8 cellular contexts compared by ENCODE assay signal in the genomic region with DNA sequence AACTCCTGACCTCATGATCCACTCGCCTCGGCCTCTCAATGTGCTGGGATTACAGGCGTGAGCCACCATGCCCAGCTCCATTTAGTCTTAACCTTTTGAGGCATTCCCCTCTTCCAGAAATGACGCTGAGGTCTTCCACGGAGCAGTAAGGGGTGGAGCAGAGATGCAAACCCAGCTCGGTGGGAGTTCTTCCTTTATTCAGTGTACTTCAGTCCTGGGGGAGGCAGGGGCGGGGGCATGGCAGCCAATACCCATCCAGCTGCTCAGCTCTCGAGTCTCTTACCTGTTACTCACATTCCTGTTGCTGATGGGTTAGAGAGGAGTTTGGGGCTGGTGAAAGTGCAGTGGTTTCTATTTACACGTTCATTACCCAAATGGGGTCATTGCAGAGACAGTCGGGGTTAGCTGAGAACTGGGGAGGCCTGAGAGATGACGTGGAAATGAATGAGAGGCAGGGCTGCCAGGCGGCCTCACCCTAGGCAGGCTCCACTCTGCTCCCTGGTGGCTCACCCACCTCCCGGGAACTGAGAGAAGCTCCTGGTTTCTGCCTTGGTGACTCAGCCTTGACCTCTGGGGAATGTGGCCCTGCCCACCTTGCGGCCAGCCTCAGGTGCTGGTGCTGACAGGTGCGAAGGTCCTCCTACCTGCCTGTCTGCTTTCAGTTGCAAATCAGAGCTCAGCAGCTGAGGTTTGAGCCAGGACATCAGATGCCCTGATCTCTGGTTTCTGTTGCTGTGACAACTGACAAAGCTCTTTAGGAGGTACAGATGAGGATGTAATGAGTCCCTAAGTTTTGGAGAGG. TPM values are rescaled to one million over a fixed set of nuclear protein-coding genes. Genes with fewer than 3 reads are reported as not detected.
A peak's percentile ranks its signal among the peaks of the same experiment; 100 is the strongest.
DNase-seq lines count a peak whose midpoint lies in the region; ATAC-seq and TF ChIP-seq lines count a peak whose summit lies in the region.

No MANE protein-coding gene starts in this region.

- H3K36me3 ChIP-seq in DND-41 (ENCODE audit: insufficient read depth, low read length) (peaks cover 38% of the 10 kb centered on the region), endodermal cell (ENCODE audit: control insufficient read depth, insufficient read depth, low read length) (peaks cover 99% of the 10 kb centered on the region)

- 81 to 91% methylated on average over 12 to 15 of the region's 15 CpGs for WGBS in endodermal cell (ENCODE audit: insufficient coverage in 1 of 2, insufficient read length in 1 of 2), 2 experiments

- H3K27me3 Mint-ChIP-seq in endodermal cell (ENCODE audit: insufficient read depth) (no peaks in the 10 kb centered on the region), chondrocyte (ENCODE audit: low read depth) (no peaks in the 10 kb centered on the region)

- H3K4me3 ChIP-seq in DND-41 (ENCODE audit: low read depth in 1 of 2, low read length in 2 of 2) (no peak overlapping the region), endodermal cell (ENCODE audit: low read length) (no peak overlapping the region)

- peaks cover 17% of the 10 kb centered on the region for H3K4me1 Mint-ChIP-seq in endodermal cell
- H3K4me1 Mint-ChIP-seq in chondrocyte (ENCODE audit: low read depth), result no peaks in the 10 kb centered on the region

- H3K27ac ChIP-seq in DND-41 (ENCODE audit: low read length), result no peak overlapping the region
- H3K27ac ChIP-seq in endodermal cell (ENCODE audit: low read depth, low read length), result no peak overlapping the region

- H3K4me1 ChIP-seq in DND-41 (ENCODE audit: insufficient read depth, low read length), result no peaks in the 10 kb centered on the region
- peaks cover 6% of the 10 kb centered on the region for H3K4me1 ChIP-seq in endodermal cell (ENCODE audit: control insufficient read depth, insufficient read depth, low read length)

- H2AFZ ChIP-seq in DND-41 (ENCODE audit: low read depth, low read length), result no peak overlapping the region

- no peaks in the 10 kb centered on the region for H3K79me2 ChIP-seq in DND-41 (ENCODE audit: insufficient read depth, low read length)

- no peak for ATAC-seq in DND-41 (ENCODE audit: insufficient read depth, low read depth)
- no peak for ATAC-seq in HG03139 (IDR thresholded peaks at IDR 0.05; ENCODE audit: unreplicated experiment)

- H3K36me3 Mint-ChIP-seq in endodermal cell (ENCODE audit: low read depth) (peaks cover 79% of the 10 kb centered on the region), chondrocyte (ENCODE audit: low read depth) (peaks cover 18% of the 10 kb centered on the region)

- H3K9ac ChIP-seq in DND-41 (ENCODE audit: low read depth, low read length) (no peak overlapping the region), endodermal cell (ENCODE audit: extremely low read depth, low read length, poor library complexity, severe bottlenecking) (no peak overlapping the region)

- DNase-seq in DND-41, result no peak
- DNase-seq in NAMALWA (ENCODE audit: low spot score), result peak; percentile 41
- peak; percentile 97 for DNase-seq in endodermal cell
- peak; percentile 21 for DNase-seq in myocyte (ENCODE audit: low read depth)
- DNase-seq in T1000 (lab: John Stamatoyannopoulos, UW), result no peak
- DNase-seq in NCI-H1436 treated with DMSO at 0.1 percent for 48 hours (lab: John Stamatoyannopoulos, UW), result no peak
- no peak for DNase-seq in chondrocyte (ENCODE audit: low spot score)

- H3K4me3 Mint-ChIP-seq in endodermal cell, result no peak overlapping the region
- H3K4me3 Mint-ChIP-seq in chondrocyte (ENCODE audit: unreplicated experiment), result no peak overlapping the region

- H4K20me1 ChIP-seq in DND-41 (ENCODE audit: insufficient read depth, low read length), result no peaks in the 10 kb centered on the region

- H3K9me3 ChIP-seq in DND-41 (ENCODE audit: insufficient read depth, low read length, severe bottlenecking), result no peaks in the 10 kb centered on the region
- no peaks in the 10 kb centered on the region for H3K9me3 ChIP-seq in endodermal cell (ENCODE audit: control insufficient read depth, low read length)

- H3K27me3 ChIP-seq in DND-41 (ENCODE audit: insufficient read depth, low read length, poor library complexity) (no peaks in the 10 kb centered on the region), endodermal cell (ENCODE audit: control insufficient read depth, insufficient read depth, low read length, poor library complexity, severe bottlenecking) (no peaks in the 10 kb centered on the region)

- H3K27ac Mint-ChIP-seq in endodermal cell (peak overlapping the region; percentile 84), chondrocyte (ENCODE audit: unreplicated experiment) (no peak overlapping the region)

- TF ChIP-seq CTCF in DND-41 (IDR thresholded peaks at IDR 0.05; ENCODE audit: borderline replicate concordance, extremely low read depth, low read length, poor library complexity, severe bottlenecking) (peak; percentile 15), endodermal cell (conservative IDR thresholded peaks at IDR 0.05) (peak; percentile 64), chondrocyte (IDR thresholded peaks at IDR 0.05) (no peak)

- H3K9me3 Mint-ChIP-seq in endodermal cell (no peaks in the 10 kb centered on the region), chondrocyte (ENCODE audit: low read depth) (no peaks in the 10 kb centered on the region)

- no peak overlapping the region for H3K4me2 ChIP-seq in DND-41 (ENCODE audit: insufficient read depth, low read length)

RNA-seq across cellular contexts. Expression of a gene that starts 13.4 kb away (rescaled TPM):
- total RNA-seq in endodermal cell (10 to 100 TPM; 17.5 to 21.7 TPM), myocyte (not detected in 2 replicates), chondrocyte (0.10 TPM in 2 of 3 replicates, not detected in the other)
- 1.7 TPM for polyA plus RNA-seq in endodermal cell (2013, experiment 1 of 2)
- polyA plus RNA-seq in endodermal cell (2013, experiment 2 of 2), result 1.3 TPM
- not detected for polyA plus RNA-seq in myocyte (2012)

Comparison
In these comparisons a context has a peak if more than half of its experiments do, and no peak if none do; other contexts are left out.
1. DNase-seq: peak in NAMALWA (single experiment), endodermal cell (single experiment) and myocyte (single experiment); none in DND-41 (single experiment), T1000 (single experiment), NCI-H1436 treated with DMSO at 0.1 percent for 48 hours (single experiment) and chondrocyte (single experiment).
2. RNA of a gene that starts 13.4 kb away (total RNA-seq): 17.5 to 21.7 TPM in endodermal cell; 0.10 TPM in chondrocyte and not detected in myocyte; every median in the first group is over 10 times any median in the second.